1 cellular context compared by ENCODE assay signal in genomic region chr3:19946291-19946831, GRCh38.
TF ChIP-seq lines count a peak whose summit lies in the region.

No MANE protein-coding gene starts in this region.

TF ChIP-seq in K562, 482 proteins besides CTCF, POLR2A, EP300 and RAD21 (continued from another document and continues in another):
- TF ChIP-seq CUX1 (CRISPR knock-in tag; IDR thresholded peaks at IDR 0.05) (no peak), ZNF778 (CRISPR knock-in tag; IDR thresholded peaks at IDR 0.05) (no peak), HINFP (tag; conservative IDR thresholded peaks at IDR 0.05; ENCODE audit: low read depth) (no peak), IRF2 (CRISPR knock-in tag; IDR thresholded peaks at IDR 0.05) (no peak), TCF15 (CRISPR knock-in tag; IDR thresholded peaks at IDR 0.05) (0 out of 2 replicates have a peak, but pooled peaks have one; percentile 31), ZNF609 (CRISPR knock-in tag; IDR thresholded peaks at IDR 0.05; ENCODE audit: borderline replicate concordance) (no peak), COPS2 (conservative IDR thresholded peaks at IDR 0.05) (no peak), DEAF1 (CRISPR knock-in tag; IDR thresholded peaks at IDR 0.05) (peak; percentile 27; the same call in 1 of the 2 replicates), ZNF584 (CRISPR knock-in tag; IDR thresholded peaks at IDR 0.05; ENCODE audit: low read depth) (peak; percentile 28; the same call in 1 of the 2 replicates), MAFG (tag; conservative IDR thresholded peaks at IDR 0.05) (no peak), ZBTB11 (CRISPR knock-in tag; IDR thresholded peaks at IDR 0.05) (no peak), ZBTB40 (IDR thresholded peaks at IDR 0.05) (no peak), ZBTB40 (CRISPR knock-in tag; IDR thresholded peaks at IDR 0.05) (no peak), SRSF3 (IDR thresholded peaks at IDR 0.05; ENCODE audit: insufficient read depth, low read length) (no peak), ATF7 (IDR thresholded peaks at IDR 0.05) (no peak), USF2 (CRISPR knock-in tag; IDR thresholded peaks at IDR 0.05) (no peak), SIN3A (IDR thresholded peaks at IDR 0.05; ENCODE audit: borderline replicate concordance in 2 of 2, control insufficient read depth in 1 of 2, low read depth in 2 of 2, low read length in 2 of 2) (0 out of 4 replicates have a peak, but pooled peaks of 1 of the 2 experiments have one; percentile 44), PHB (CRISPR knock-in tag; IDR thresholded peaks at IDR 0.05) (no peak), SUPT5H (IDR thresholded peaks at IDR 0.05) (no peak), TCF7 (IDR thresholded peaks at IDR 0.05; ENCODE audit: borderline replicate concordance) (no peak)
